In genomic region chr9:121499427-121500164, GRCh38 we compare ENCODE assay signal across 8 cellular contexts. TPM values are rescaled to one million over a fixed set of nuclear protein-coding genes. Genes with fewer than 3 reads are reported as not detected.
DNase-seq lines count a peak whose midpoint lies in the region; ATAC-seq and TF ChIP-seq lines count a peak whose summit lies in the region.

TSS of gene GGTA1 (minus strand) at chr9:121499844. CDS start at chr9:121467922, 31,922 bp downstream.

- peaks cover 10% of the 10 kb centered on the region for H3K9me3 Mint-ChIP-seq in activated CD4-positive, alpha-beta T cell treated with anti-CD3 and anti-CD28 coated beads, Interleukin-2, amount 10 ng/mL, durations not matched to agents 24 days and 14 days

- peak within 1 kb of the TSS; percentile 35 for H3K4me3 ChIP-seq in astrocyte of the spinal cord (ENCODE audit: low read depth, low read length)
- H3K4me3 ChIP-seq in right cardiac atrium (ENCODE audit: low read length) = peak within 1 kb of the TSS; percentile 59

- H3K9me3 ChIP-seq in right cardiac atrium (ENCODE audit: control insufficient read depth, low read length) = no peaks in the 10 kb centered on the region

- under 1% methylated on average over 72 of the region's 72 CpGs for WGBS in right cardiac atrium

- peak; percentile 58 for DNase-seq in activated CD4-positive, alpha-beta T cell treated with anti-CD3 and anti-CD28 coated beads, Interleukin-2, amount 10 ng/mL, durations not matched to agents 24 days and 14 days
- DNase-seq in activated CD4-positive, alpha-beta T cell treated with anti-CD3 and anti-CD28 coated beads, Interleukin-2, amount 50 U/mL, for 1 hour = no peak
- DNase-seq in NCI-H2227 treated with DMSO at 0.1 percent for 48 hours (lab: John Stamatoyannopoulos, UW) (peak; percentile 46), astrocyte of the spinal cord (ENCODE audit: low read depth, low spot score) (peak; percentile 37), right cardiac atrium (peak; percentile 80 to 91 (median 91)), posterior vena cava (ENCODE audit: low spot score) (peak; percentile 93), NCI-H774 (lab: John Stamatoyannopoulos, UW) (no peak)

- H3K27ac Mint-ChIP-seq in activated CD4-positive, alpha-beta T cell treated with anti-CD3 and anti-CD28 coated beads, Interleukin-2, amount 10 ng/mL, durations not matched to agents 24 days and 14 days = no peak within 1 kb of the TSS

- peaks cover 15% of the 10 kb centered on the region for H3K4me1 Mint-ChIP-seq in activated CD4-positive, alpha-beta T cell treated with anti-CD3 and anti-CD28 coated beads, Interleukin-2, amount 10 ng/mL, durations not matched to agents 24 days and 14 days

- peaks cover 63% of the 10 kb centered on the region for H3K27me3 Mint-ChIP-seq in activated CD4-positive, alpha-beta T cell treated with anti-CD3 and anti-CD28 coated beads, Interleukin-2, amount 10 ng/mL, durations not matched to agents 24 days and 14 days

- in situ Hi-C loops in astrocyte of the spinal cord (cut with HindIII; ENCODE audit: low sequenced_read_pairs) = no loop called here

- ATAC-seq in right cardiac atrium (peak; percentile 87 to 92), HG03097 (IDR thresholded peaks at IDR 0.05; ENCODE audit: low FRiP score, unreplicated experiment) (no peak)

- no peaks in the 10 kb centered on the region for H3K27me3 ChIP-seq in right cardiac atrium (ENCODE audit: control insufficient read depth, insufficient read depth)

- no peaks in the 10 kb centered on the region for H3K36me3 Mint-ChIP-seq in activated CD4-positive, alpha-beta T cell treated with anti-CD3 and anti-CD28 coated beads, Interleukin-2, amount 10 ng/mL, durations not matched to agents 24 days and 14 days (ENCODE audit: low read depth)

- H3K4me1 ChIP-seq in right cardiac atrium (ENCODE audit: control insufficient read depth, insufficient read depth, low read length) = peaks cover 2% of the 10 kb centered on the region

- intact Hi-C loops in activated CD4-positive, alpha-beta T cell treated with anti-CD3 and anti-CD28 coated beads, Interleukin-2, amount 10 ng/mL, durations not matched to agents 24 days and 14 days (cut with micrococcal nuclease) = loop anchor here (5.0 kb wide), 1 partner anchor 37 kb away; no protein-coding TSS in a partner anchor
- intact Hi-C loops in right cardiac atrium (cut with DNase I) (loop anchor here in 1 of 4 donors (5.0 kb wide), 1 partner anchor 37 kb away; no protein-coding TSS in a partner anchor), posterior vena cava (cut with DNase I) (loop anchor here in 1 of 2 donors (5.0 kb wide), 1 partner anchor 37 kb away; no protein-coding TSS in a partner anchor)

- TF ChIP-seq CTCF in astrocyte of the spinal cord (IDR thresholded peaks at IDR 0.05; ENCODE audit: low read depth, low read length) = no peak

- H3K27ac ChIP-seq in right cardiac atrium (ENCODE audit: low read length) = peak within 1 kb of the TSS; percentile 57

- peak within 1 kb of the TSS; percentile 67 for H3K4me3 Mint-ChIP-seq in activated CD4-positive, alpha-beta T cell treated with anti-CD3 and anti-CD28 coated beads, Interleukin-2, amount 10 ng/mL, durations not matched to agents 24 days and 14 days

RNA-seq across cellular contexts. Expression of gene GGTA1, which starts in this region (rescaled TPM):
- 0.14 TPM in 1 of 2 replicates, not detected in the other for total RNA-seq in activated CD4-positive, alpha-beta T cell treated with anti-CD3 and anti-CD28 coated beads, Interleukin-2, amount 10 ng/mL, durations not matched to agents 24 days and 14 days
- 10 to 100 TPM; 12.3 to 30.1 (median 22.3) TPM for total RNA-seq in right cardiac atrium
- polyA plus RNA-seq in right cardiac atrium = 42.5 TPM
- total RNA-seq in posterior vena cava = 10 to 100 TPM in 1 of 2 donors, 1 to 10 TPM in 1; 3.8 to 11.0 TPM

Comparison
In these comparisons a context has a peak if more than half of its experiments do, and no peak if none do; other contexts are left out.
1. Peak in DNase-seq in activated CD4-positive, alpha-beta T cell treated with anti-CD3 and anti-CD28 coated beads, Interleukin-2, amount 10 ng/mL, durations not matched to agents 24 days and 14 days; RNA of the gene not detected or under 1 TPM.
2. DNase-seq: peak in NCI-H2227 treated with DMSO at 0.1 percent for 48 hours (single experiment), astrocyte of the spinal cord (single experiment), right cardiac atrium (3 of 3) and posterior vena cava (single experiment); none in activated CD4-positive, alpha-beta T cell treated with anti-CD3 and anti-CD28 coated beads, Interleukin-2, amount 50 U/mL, for 1 hour (single experiment) and NCI-H774 (single experiment).